Comparison of ENCODE assay signal across 11 cellular contexts in genomic region chr11:100573911-100574513, GRCh38.
"Had no signal": no experiment of that assay in that cellular context is flagged by ENCODE, and none has a peak within 500 bp of the region (broad histone marks: within the 10 kb centered on the region; RNA-seq: fewer than 3 reads in every experiment).

No MANE protein-coding gene starts in this region.

- ATAC-seq: activated CD4-positive, alpha-beta T cell treated with anti-CD3 and anti-CD28 coated beads for 36 hours; foreskin keratinocyte; left cardiac atrium had no signal

- DNase-seq: activated CD4-positive, alpha-beta T cell treated with anti-CD3 and anti-CD28 coated beads for 36 hours; activated naive CD4-positive, alpha-beta T cell treated with anti-CD3 and anti-CD28 coated beads, Interleukin-2, amount 50 U/mL, for 16 hours; amniotic stem cell; effector memory CD4-positive, alpha-beta T cell; foreskin keratinocyte; immature natural killer cell; left cardiac atrium; stimulated activated CD4-positive, alpha-beta T cell treated with anti-CD3 and anti-CD28 coated beads, Interleukin-4, amount 100 ng/mL, for 1 hour; T-helper 1 cell; testis had no signal

- H3K4me1 ChIP-seq: foreskin keratinocyte, testis had no signal

- H3K4me3 ChIP-seq: testis had no signal

- H3K27me3 ChIP-seq: foreskin keratinocyte, testis had no signal

- H3K27ac ChIP-seq: foreskin keratinocyte, testis, VCaP had no signal

- H3K9me3 ChIP-seq: testis had no signal
